23 cellular contexts compared by ENCODE assay signal in the genomic region with DNA sequence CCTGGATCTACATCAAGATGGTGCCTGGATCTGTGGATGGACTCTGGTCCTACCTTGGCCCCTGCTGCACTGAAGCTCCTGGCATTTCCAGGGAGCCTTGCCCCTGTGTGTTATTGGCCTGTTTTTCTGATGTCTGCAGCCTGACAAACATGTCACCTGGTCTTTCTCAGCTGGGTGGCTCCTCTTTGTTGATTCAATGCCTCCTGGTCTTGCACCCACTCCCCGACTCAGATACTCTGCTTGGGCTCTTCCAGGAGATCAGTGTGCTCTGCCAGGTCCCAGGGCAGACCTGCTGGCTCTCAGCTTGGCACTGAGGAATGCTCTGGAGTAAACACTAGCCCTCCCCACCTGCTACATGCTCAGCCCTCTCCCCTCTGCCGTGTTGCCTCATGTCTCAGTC.
"Had no signal": no experiment of that assay in that cellular context is flagged by ENCODE, and none has a peak within 500 bp of the region (broad histone marks: within the 10 kb centered on the region; RNA-seq: fewer than 3 reads in every experiment).

No MANE protein-coding gene starts in this region.

- DNase-seq: Kasumi-1; MV-4-11; NCI-H1048; NCI-H1105; NCI-H1417 treated with DMSO at 0.1 percent for 48 hours; NCI-H1694; NCI-H187 treated with DMSO at 0.1 percent for 48 hours; NCI-H2029 treated with DMSO at 0.1 percent for 48 hours; NCI-H2171 treated with DMSO at 0.1 percent for 48 hours; NCI-H345; NCI-H446 treated with DMSO at 0.1 percent for 48 hours; NCI-H524 treated with DMSO at 0.1 percent for 48 hours; NCI-H69; NK-92 treated with Interleukin-12 subunit alpha and Interleukin-12 subunit beta, amount 100 ng/mL, for 24 hours; OCI-M1; PC-9; Peyer's patch; SHP77 treated with DMSO at 0.1 percent for 48 hours; SJCRH30; T-helper 1 cell had no signal

- H3K36me3 ChIP-seq: Peyer's patch, SJCRH30 had no signal

- H3K9me3 Mint-ChIP-seq: IgD-negative memory B cell had no signal

- H3K9me3 ChIP-seq: Peyer's patch, SJCRH30 had no signal

- H3K27ac ChIP-seq: KMS-11, PC-9, Peyer's patch, SJCRH30 had no signal

- H3K4me3 ChIP-seq: K562, PC-9, Peyer's patch, SJCRH30 had no signal

- H3K27me3 Mint-ChIP-seq: IgD-negative memory B cell had no signal

- H3K27me3 ChIP-seq: Peyer's patch, SJCRH30 had no signal

- H2AFZ ChIP-seq: PC-9 had no signal

- H3K4me2 ChIP-seq: KMS-11, PC-9 had no signal

- H3K9ac ChIP-seq: KMS-11 had no signal

- H3K4me1 ChIP-seq: Peyer's patch, SJCRH30 had no signal

- H3K4me3 Mint-ChIP-seq: IgD-negative memory B cell had no signal
